14 cellular contexts compared by ENCODE assay signal in genomic region chrX:41027388-41027787, GRCh38. TPM values are rescaled to one million over a fixed set of nuclear protein-coding genes. Genes with fewer than 3 reads are reported as not detected.
DNase-seq lines count a peak whose midpoint lies in the region; ATAC-seq, FAIRE-seq and TF ChIP-seq lines count a peak whose summit lies in the region.
"Had no signal": no experiment of that assay in that cellular context is flagged by ENCODE, and none has a peak within 500 bp of the region (broad histone marks: within the 10 kb centered on the region; RNA-seq: fewer than 3 reads in every experiment).

No MANE protein-coding gene starts in this region.

- H3K9me3 ChIP-seq in HUES48 (ENCODE audit: control insufficient read depth, insufficient read depth, low read length), result peaks cover 6% of the 10 kb centered on the region
- no peaks in the 10 kb centered on the region for H3K9me3 ChIP-seq in K562 (replicated peaks; ENCODE audit: control insufficient read depth, insufficient read depth, low read depth, low read length)

- intact Hi-C loops in K562 (cut with micrococcal nuclease), result loop anchor here (5.0 kb wide), 1 partner anchor 60 kb away; the partner anchor contains the start of gene USP9X
- intact Hi-C loops in activated T-helper 1 cell treated with anti-CD3 and anti-CD28 coated beads, Interleukin-12 subunit alpha, Interleukin-12 subunit beta, Interleukin-2, Interleukin-4 antibody, amounts not matched to agents 30 ng/mL and 10 ng/mL and 1 ng/mL, durations not matched to agents 14 hours and 24 hours and 36 hours (cut with micrococcal nuclease), result no loop called here

- H3K4me2 ChIP-seq in K562 (ENCODE audit: insufficient read depth, low read length), result no peak overlapping the region

- no TSS peak for BruUV-seq in K562 (replicated peaks; lab: Mats Ljungman, UMichigan)

- H3K27me3 ChIP-seq in HUES48 (ENCODE audit: control insufficient read depth, insufficient read depth, low read length) (no peaks in the 10 kb centered on the region), K562 (ENCODE audit: control insufficient read depth in 2 of 2, insufficient read depth in 2 of 2, low read length in 2 of 2) (no peaks in the 10 kb centered on the region)

- H3K4me1 ChIP-seq in HUES48 (ENCODE audit: control insufficient read depth, insufficient read depth, low read length), result peaks cover 32% of the 10 kb centered on the region
- H3K4me1 ChIP-seq in K562 (replicated peaks in 1 of 2; ENCODE audit: control insufficient read depth in 2 of 2, insufficient read depth in 2 of 2, low read length in 2 of 2), result peaks cover 0 to 3% of the 10 kb centered on the region in 2 experiments; a peak in 2 of 5 replicates

- H3K79me2 ChIP-seq in K562 (ENCODE audit: control insufficient read depth, insufficient read depth, low read length), result no peaks in the 10 kb centered on the region

- POLR2A ChIA-PET in AG04449 (lab: Yijun Ruan, JAX) (interaction anchor here (1.2 kb wide), 1 partner anchor 17 kb away, joined by 5 read pairs; no protein-coding TSS in a partner anchor), K562 (lab: Yijun Ruan, JAX) (interaction anchor here (1.0 kb wide), 1 partner anchor 17 kb away, joined by 3 read pairs; no protein-coding TSS in a partner anchor)
- POLR2A ChIA-PET in naive thymus-derived CD8-positive, alpha-beta T cell (lab: Charles Lee), result no interaction called here

- H3K36me3 ChIP-seq in HUES48 (ENCODE audit: control insufficient read depth, insufficient read depth, low read length), result no peaks in the 10 kb centered on the region
- H3K36me3 ChIP-seq in K562 (ENCODE audit: control insufficient read depth, insufficient read depth, low read length), result no peaks in the 10 kb centered on the region

- TF ChIP-seq CTCF in AG04449 (IDR thresholded peaks at IDR 0.05; ENCODE audit: insufficient read depth, low read length, missing control alignments) (no peak), K562 (IDR thresholded peaks at IDR 0.05 in 2 of 3, conservative IDR thresholded peaks at IDR 0.05 in 1 of 3; ENCODE audit: insufficient read depth in 2 of 3, low read depth in 1 of 3, low read length in 3 of 3) (no peak)

- no peak overlapping the region for H2AFZ ChIP-seq in K562 (ENCODE audit: low read depth, low read length)

- no peak overlapping the region for H3K4me3 Mint-ChIP-seq in naive thymus-derived CD8-positive, alpha-beta T cell
- H3K4me3 Mint-ChIP-seq in activated T-helper 1 cell treated with anti-CD3 and anti-CD28 coated beads, Interleukin-12 subunit alpha, Interleukin-12 subunit beta, Interleukin-2, Interleukin-4 antibody, amounts not matched to agents 30 ng/mL and 10 ng/mL and 1 ng/mL, durations not matched to agents 14 hours and 24 hours and 36 hours, result no peak overlapping the region
- H3K4me3 Mint-ChIP-seq: CD4-positive, CD25-positive, alpha-beta regulatory T cell; T-helper 17 cell had no signal

- no peak for TF ChIP-seq RAD21 in K562 (CRISPR knock-in tag; conservative IDR thresholded peaks at IDR 0.05 in 1 of 2, IDR thresholded peaks at IDR 0.05 in 1 of 2)

- H3K27me3 Mint-ChIP-seq in naive thymus-derived CD8-positive, alpha-beta T cell, result no peaks in the 10 kb centered on the region
- H3K27me3 Mint-ChIP-seq in activated T-helper 1 cell treated with anti-CD3 and anti-CD28 coated beads, Interleukin-12 subunit alpha, Interleukin-12 subunit beta, Interleukin-2, Interleukin-4 antibody, amounts not matched to agents 30 ng/mL and 10 ng/mL and 1 ng/mL, durations not matched to agents 14 hours and 24 hours and 36 hours (ENCODE audit: insufficient read depth), result no peaks in the 10 kb centered on the region
- H3K27me3 Mint-ChIP-seq: CD4-positive, CD25-positive, alpha-beta regulatory T cell; T-helper 17 cell had no signal

- TF ChIP-seq EP300 in K562 (IDR thresholded peaks at IDR 0.05; ENCODE audit: low read length), result no peak

- WGBS in K562 (ENCODE audit: insufficient coverage, low coverage, missing lambda C conversion rate), result 43% methylated on average over 7 of the region's 8 CpGs

- H3K9me3 Mint-ChIP-seq in naive thymus-derived CD8-positive, alpha-beta T cell, result peaks cover 0 to 12% (median 0%) of the 10 kb centered on the region in 9 donors
- H3K9me3 Mint-ChIP-seq in activated T-helper 1 cell treated with anti-CD3 and anti-CD28 coated beads, Interleukin-12 subunit alpha, Interleukin-12 subunit beta, Interleukin-2, Interleukin-4 antibody, amounts not matched to agents 30 ng/mL and 10 ng/mL and 1 ng/mL, durations not matched to agents 14 hours and 24 hours and 36 hours, result no peaks in the 10 kb centered on the region

- H3K4me3 ChIP-seq in AG04449 (ENCODE audit: low read depth, low read length) (no peak overlapping the region), HUES48 (ENCODE audit: low read depth, low read length) (no peak overlapping the region; the same call in 1 of the 2 replicates), K562 (no peak overlapping the region)

- CTCF ChIA-PET in AG04449 (lab: Yijun Ruan, JAX) (interaction anchor here (1.2 kb wide), 1 partner anchor 88 kb away, joined by 3 read pairs; no protein-coding TSS in a partner anchor), K562 (lab: Yijun Ruan, JAX; ENCODE audit: low intra/inter-chr PET ratio) (no interaction called here)

- H3K4me1 Mint-ChIP-seq in naive thymus-derived CD8-positive, alpha-beta T cell, result no peaks in the 10 kb centered on the region
- H3K4me1 Mint-ChIP-seq in activated T-helper 1 cell treated with anti-CD3 and anti-CD28 coated beads, Interleukin-12 subunit alpha, Interleukin-12 subunit beta, Interleukin-2, Interleukin-4 antibody, amounts not matched to agents 30 ng/mL and 10 ng/mL and 1 ng/mL, durations not matched to agents 14 hours and 24 hours and 36 hours (ENCODE audit: low read depth), result no peaks in the 10 kb centered on the region
- H3K4me1 Mint-ChIP-seq: CD4-positive, CD25-positive, alpha-beta regulatory T cell; IgD-negative memory B cell; T-helper 17 cell had no signal

- ATAC-seq in K562, result no peak
- ATAC-seq in GM21390 (IDR thresholded peaks at IDR 0.05; ENCODE audit: unreplicated experiment), result no peak
- no peak for ATAC-seq in naive thymus-derived CD8-positive, alpha-beta T cell
- ATAC-seq: T-helper 17 cell had no signal

- no peaks in the 10 kb centered on the region for H3K36me3 Mint-ChIP-seq in naive thymus-derived CD8-positive, alpha-beta T cell
- no peaks in the 10 kb centered on the region for H3K36me3 Mint-ChIP-seq in activated T-helper 1 cell treated with anti-CD3 and anti-CD28 coated beads, Interleukin-12 subunit alpha, Interleukin-12 subunit beta, Interleukin-2, Interleukin-4 antibody, amounts not matched to agents 30 ng/mL and 10 ng/mL and 1 ng/mL, durations not matched to agents 14 hours and 24 hours and 36 hours (ENCODE audit: low read depth)
- H3K36me3 Mint-ChIP-seq: CD4-positive, CD25-positive, alpha-beta regulatory T cell; IgD-negative memory B cell had no signal

- in situ Hi-C loops in K562 (cut with MboI), result no loop called here

- DNase-seq in AG04449 (ENCODE audit: low read depth, low spot score) (peak; percentile 61), K562 (ENCODE audit: extremely low read depth in 1 of 4, low spot score in 3 of 4) (no peak), iris pigment epithelial cell (ENCODE audit: low read depth) (peak; percentile 89)
- no peak for DNase-seq in naive thymus-derived CD8-positive, alpha-beta T cell
- no peak for DNase-seq in activated naive CD4-positive, alpha-beta T cell treated with anti-CD3 and anti-CD28 coated beads, Interleukin-2, amount 50 U/mL, for 16 hours
- DNase-seq in activated T-helper 1 cell treated with anti-CD3 and anti-CD28 coated beads, Interleukin-12 subunit alpha, Interleukin-12 subunit beta, Interleukin-2, Interleukin-4 antibody, amounts not matched to agents 30 ng/mL and 10 ng/mL and 1 ng/mL, durations not matched to agents 14 hours and 24 hours and 36 hours (ENCODE audit: low spot score), result no peak
- DNase-seq: amygdala; CD4-positive, CD25-positive, alpha-beta regulatory T cell; NCI-H510A treated with DMSO at 0.1 percent for 48 hours; stimulated activated naive CD4-positive, alpha-beta T cell treated with Interleukin-2 at 50 U/mL for 16 hours; T-helper 17 cell had no signal

- no peak for TF ChIP-seq POLR2A in K562 (conservative IDR thresholded peaks at IDR 0.05)

- H3K9ac ChIP-seq in HUES48 (ENCODE audit: low read depth, low read length) (peak overlapping the region; percentile 20; the same call in 1 of the 2 replicates), K562 (ENCODE audit: insufficient read depth in 1 of 2, low read depth in 2 of 2, low read length in 2 of 2) (no peak overlapping the region)

- no peak overlapping the region for H3K27ac Mint-ChIP-seq in naive thymus-derived CD8-positive, alpha-beta T cell
- H3K27ac Mint-ChIP-seq in activated T-helper 1 cell treated with anti-CD3 and anti-CD28 coated beads, Interleukin-12 subunit alpha, Interleukin-12 subunit beta, Interleukin-2, Interleukin-4 antibody, amounts not matched to agents 30 ng/mL and 10 ng/mL and 1 ng/mL, durations not matched to agents 14 hours and 24 hours and 36 hours, result no peak overlapping the region
- H3K27ac Mint-ChIP-seq: CD4-positive, CD25-positive, alpha-beta regulatory T cell; IgD-negative memory B cell; T-helper 17 cell had no signal

- H3K27ac ChIP-seq in HUES48 (ENCODE audit: low read depth, low read length) (peak overlapping the region; percentile 92), K562 (ENCODE audit: extremely low read depth, low read depth, low read length) (no peak overlapping the region)

- H3K9me1 ChIP-seq in K562 (ENCODE audit: control insufficient read depth, insufficient read depth, low read length), result no peaks in the 10 kb centered on the region

- no peaks in the 10 kb centered on the region for H4K20me1 ChIP-seq in K562 (replicated peaks; ENCODE audit: control insufficient read depth, insufficient read depth, low read length)

- no peak for FAIRE-seq in K562 (lab: Jason Lieb, UNC)

RNA-seq across cellular contexts. Expression of gene USP9X, which starts 57.9 kb away (rescaled TPM):
- total RNA-seq in K562 (2011; cell fraction: chromatin; rRNA removed; ENCODE audit: low replicate concordance), result 138 and 396 TPM in 2 replicates
- total RNA-seq in K562 (2011; cell fraction: nucleolus; rRNA removed), result 51.9 and 68.7 TPM in 2 replicates
- 103 and 125 TPM in 2 replicates for total RNA-seq in K562 (2011; cell fraction: nucleoplasm; rRNA removed)
- total RNA-seq in K562 (2014; rRNA removed), result 29.0 and 29.5 TPM in 2 replicates
- total RNA-seq in K562 (2014; rRNA removed; fragmentation: Illumina TruSeq; extraction: Trizol), result 47.8 and 53.8 TPM in 2 replicates
- 31.9 and 33.1 TPM in 2 replicates for total RNA-seq in K562 (2015; rRNA removed; fragmentation: Illumina TruSeq; extraction: Trizol)
- total RNA-seq in K562 (2021), result 44.9 and 45.7 TPM in 2 replicates
- 26.1 and 40.1 TPM in 2 replicates for polyA plus RNA-seq in K562 (2011; rRNA removed)
- polyA plus RNA-seq in K562 (2011; cell fraction: cytosol; rRNA removed), result 11.5 and 16.7 TPM in 2 replicates
- 35.7 and 38.8 TPM in 2 replicates for polyA plus RNA-seq in K562 (2011; cell fraction: nucleus; rRNA removed)
- polyA plus RNA-seq in K562 (2012), result 21.9 and 23.8 TPM in 2 replicates
- 29.4 and 31.0 TPM in 2 replicates for polyA plus RNA-seq in K562 (2014; fragmentation: Illumina TruSeq; extraction: Trizol)
- 10 to 100 TPM; 10.9 to 15.2 TPM for polyA plus RNA-seq in K562 (2014; fragmentation: Nextera tagmentation; extraction: Ambion mirVana)
- 19.0 and 21.4 TPM in 2 replicates for polyA plus RNA-seq in K562 (2014; rRNA removed)
- 196 and 258 TPM in 2 replicates for polyA minus RNA-seq in K562 (2011; rRNA and poly(A)+ RNA removed)
- 77.6 and 121 TPM in 2 replicates for polyA minus RNA-seq in K562 (2011; cell fraction: cytosol; rRNA and poly(A)+ RNA removed)
- polyA minus RNA-seq in K562 (2011; cell fraction: nucleus; rRNA and poly(A)+ RNA removed), result 47.0 and 84.4 TPM in 2 replicates
- 10 to 100 TPM; 68.7 to 75.4 TPM for total RNA-seq in naive thymus-derived CD8-positive, alpha-beta T cell
- 10 to 100 TPM; 20.0 to 27.1 (median 23.9) TPM for polyA plus RNA-seq in naive thymus-derived CD8-positive, alpha-beta T cell
- total RNA-seq in activated T-helper 1 cell treated with anti-CD3 and anti-CD28 coated beads, Interleukin-12 subunit alpha, Interleukin-12 subunit beta, Interleukin-2, Interleukin-4 antibody, amounts not matched to agents 30 ng/mL and 10 ng/mL and 1 ng/mL, durations not matched to agents 14 hours and 24 hours and 36 hours, result 50.4 and 53.5 TPM in 2 replicates

Comparison
In these comparisons a context has a peak if more than half of its experiments do, and no peak if none do; other contexts are left out.
1. DNase-seq: peak in AG04449 (single experiment) and iris pigment epithelial cell (single experiment); none in K562 (0 of 4), naive thymus-derived CD8-positive, alpha-beta T cell (0 of 10), activated naive CD4-positive, alpha-beta T cell treated with anti-CD3 and anti-CD28 coated beads, Interleukin-2, amount 50 U/mL, for 16 hours (single experiment) and activated T-helper 1 cell treated with anti-CD3 and anti-CD28 coated beads, Interleukin-12 subunit alpha, Interleukin-12 subunit beta, Interleukin-2, Interleukin-4 antibody, amounts not matched to agents 30 ng/mL and 10 ng/mL and 1 ng/mL, durations not matched to agents 14 hours and 24 hours and 36 hours (single experiment).